In the genomic region with DNA sequence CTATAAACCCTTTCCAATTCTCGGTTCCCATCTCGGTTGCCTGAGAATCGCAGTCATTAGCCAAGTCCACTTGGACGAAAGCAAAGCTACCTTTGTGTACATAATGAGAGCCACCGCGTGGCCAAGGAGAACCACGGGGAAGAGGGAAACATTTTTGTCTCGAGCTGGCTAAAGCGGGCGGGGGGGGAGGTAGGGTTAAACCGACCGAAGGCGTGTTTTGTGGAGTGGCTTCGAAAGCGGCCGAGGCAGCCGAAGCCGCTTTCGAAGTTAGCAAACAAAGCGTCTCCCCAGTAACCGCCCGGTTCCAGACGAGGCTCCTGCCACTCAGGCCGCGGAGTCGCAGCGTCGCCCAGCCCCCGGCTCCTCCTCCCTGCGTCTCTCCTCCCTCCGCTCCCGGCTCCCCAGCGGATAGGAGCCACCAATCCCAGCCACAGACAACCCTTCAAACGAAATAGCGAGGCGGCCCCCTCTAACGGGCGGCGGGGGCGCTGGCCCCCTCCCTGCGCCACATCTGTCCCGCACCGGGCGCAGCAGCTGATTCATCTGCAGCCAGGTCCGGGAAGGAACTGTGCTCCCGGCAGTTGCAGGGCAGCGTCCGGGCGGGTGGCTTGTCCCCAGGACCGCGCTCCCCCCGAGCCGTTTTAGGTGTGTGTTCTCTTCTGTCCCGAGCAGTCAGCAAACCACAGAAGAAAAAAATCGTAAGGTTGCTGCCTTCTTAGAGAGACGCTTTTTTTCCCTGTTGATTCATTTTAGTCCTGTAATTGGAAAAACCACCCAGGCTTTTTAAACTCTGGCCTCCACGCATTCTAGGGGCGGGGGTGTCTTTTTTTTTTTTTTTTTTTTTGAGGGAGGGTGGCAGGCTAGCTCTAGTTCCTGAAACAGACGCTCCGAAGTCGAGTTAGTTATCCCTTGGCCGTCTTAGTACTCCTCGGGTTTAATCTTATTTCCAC, we compare ENCODE assay signal across 1 cellular context.
TF ChIP-seq lines count a peak whose summit lies in the region.

No MANE protein-coding gene starts in this region.

TF ChIP-seq in K562, 482 proteins besides CTCF, POLR2A, EP300 and RAD21 (continued from another document and continues in another):
- no peak for TF ChIP-seq ETS2 (tag; IDR thresholded peaks at IDR 0.05; ENCODE audit: borderline replicate concordance, poor library complexity, severe bottlenecking)
- TF ChIP-seq, protein P1, sequence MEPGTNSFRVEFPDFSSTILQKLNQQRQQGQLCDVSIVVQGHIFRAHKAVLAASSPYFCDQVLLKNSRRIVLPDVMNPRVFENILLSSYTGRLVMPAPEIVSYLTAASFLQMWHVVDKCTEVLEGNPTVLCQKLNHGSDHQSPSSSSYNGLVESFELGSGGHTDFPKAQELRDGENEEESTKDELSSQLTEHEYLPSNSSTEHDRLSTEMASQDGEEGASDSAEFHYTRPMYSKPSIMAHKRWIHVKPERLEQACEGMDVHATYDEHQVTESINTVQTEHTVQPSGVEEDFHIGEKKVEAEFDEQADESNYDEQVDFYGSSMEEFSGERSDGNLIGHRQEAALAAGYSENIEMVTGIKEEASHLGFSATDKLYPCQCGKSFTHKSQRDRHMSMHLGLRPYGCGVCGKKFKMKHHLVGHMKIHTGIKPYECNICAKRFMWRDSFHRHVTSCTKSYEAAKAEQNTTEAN (CRISPR knock-in tag; IDR thresholded peaks at IDR 0.05) = peak; percentile 62; the same call in 1 of the 2 replicates
- no peak for TF ChIP-seq THRAP3 (IDR thresholded peaks at IDR 0.05; ENCODE audit: borderline replicate concordance)
- peak; percentile 62 to 93; a peak in 2 of 4 replicates for TF ChIP-seq RCOR1 (IDR thresholded peaks at IDR 0.05; ENCODE audit: borderline replicate concordance in 1 of 2, low read depth in 2 of 2, low read length in 2 of 2)
- no peak for TF ChIP-seq ZNF408 (CRISPR knock-in tag; IDR thresholded peaks at IDR 0.05; ENCODE audit: low read depth)
- TF ChIP-seq ZKSCAN1 (IDR thresholded peaks at IDR 0.05; ENCODE audit: low read depth, low read length) = peak; percentile 82
- TF ChIP-seq ZNF12 (CRISPR knock-in tag; IDR thresholded peaks at IDR 0.05) = no peak; the same call in 1 of the 2 replicates
- no peak for TF ChIP-seq MTA1 (IDR thresholded peaks at IDR 0.05; ENCODE audit: borderline replicate concordance)
- no peak for TF ChIP-seq TAF9B (IDR thresholded peaks at IDR 0.05; ENCODE audit: partially characterized antibody)
- no peak for TF ChIP-seq ZNF75A (CRISPR knock-in tag; IDR thresholded peaks at IDR 0.05)
- TF ChIP-seq CHD2 (IDR thresholded peaks at IDR 0.05; ENCODE audit: low read depth, low read length) = peak; percentile 37; the same call in 1 of the 2 replicates
- TF ChIP-seq TEAD4 (IDR thresholded peaks at IDR 0.05; ENCODE audit: low read length) = 0 out of 2 replicates have a peak, but pooled peaks have one; percentile 6
- no peak for TF ChIP-seq TEAD4 (CRISPR knock-in tag; IDR thresholded peaks at IDR 0.05; ENCODE audit: borderline replicate concordance)
- TF ChIP-seq, protein P2, sequence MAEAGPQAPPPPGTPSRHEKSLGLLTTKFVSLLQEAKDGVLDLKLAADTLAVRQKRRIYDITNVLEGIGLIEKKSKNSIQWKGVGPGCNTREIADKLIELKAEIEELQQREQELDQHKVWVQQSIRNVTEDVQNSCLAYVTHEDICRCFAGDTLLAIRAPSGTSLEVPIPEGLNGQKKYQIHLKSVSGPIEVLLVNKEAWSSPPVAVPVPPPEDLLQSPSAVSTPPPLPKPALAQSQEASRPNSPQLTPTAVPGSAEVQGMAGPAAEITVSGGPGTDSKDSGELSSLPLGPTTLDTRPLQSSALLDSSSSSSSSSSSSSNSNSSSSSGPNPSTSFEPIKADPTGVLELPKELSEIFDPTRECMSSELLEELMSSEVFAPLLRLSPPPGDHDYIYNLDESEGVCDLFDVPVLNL (CRISPR knock-in tag; IDR thresholded peaks at IDR 0.05; ENCODE audit: low read depth) = 0 out of 2 replicates have a peak, but pooled peaks have one; percentile 7
- no peak for TF ChIP-seq ZNF121 (CRISPR knock-in tag; conservative IDR thresholded peaks at IDR 0.05)
- TF ChIP-seq, protein P3, sequence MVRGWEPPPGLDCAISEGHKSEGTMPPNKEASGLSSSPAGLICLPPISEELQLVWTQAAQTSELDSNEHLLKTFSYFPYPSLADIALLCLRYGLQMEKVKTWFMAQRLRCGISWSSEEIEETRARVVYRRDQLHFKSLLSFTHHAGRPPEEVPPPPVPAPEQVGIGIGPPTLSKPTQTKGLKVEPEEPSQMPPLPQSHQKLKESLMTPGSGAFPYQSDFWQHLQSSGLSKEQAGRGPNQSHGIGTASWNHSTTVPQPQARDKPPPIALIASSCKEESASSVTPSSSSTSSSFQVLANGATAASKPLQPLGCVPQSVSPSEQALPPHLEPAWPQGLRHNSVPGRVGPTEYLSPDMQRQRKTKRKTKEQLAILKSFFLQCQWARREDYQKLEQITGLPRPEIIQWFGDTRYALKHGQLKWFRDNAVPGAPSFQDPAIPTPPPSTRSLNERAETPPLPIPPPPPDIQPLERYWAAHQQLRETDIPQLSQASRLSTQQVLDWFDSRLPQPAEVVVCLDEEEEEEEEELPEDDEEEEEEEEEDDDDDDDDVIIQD (CRISPR knock-in tag; IDR thresholded peaks at IDR 0.05) = no peak
- TF ChIP-seq JUNB (CRISPR knock-in tag; conservative IDR thresholded peaks at IDR 0.05) = peak; percentile 62
- no peak for TF ChIP-seq SRSF9 (IDR thresholded peaks at IDR 0.05; ENCODE audit: borderline replicate concordance, low read depth, low read length)
- no peak for TF ChIP-seq FUS (optimal IDR thresholded peaks at IDR 0.05; ENCODE audit: low read depth, low read length)
- TF ChIP-seq, protein P4, sequence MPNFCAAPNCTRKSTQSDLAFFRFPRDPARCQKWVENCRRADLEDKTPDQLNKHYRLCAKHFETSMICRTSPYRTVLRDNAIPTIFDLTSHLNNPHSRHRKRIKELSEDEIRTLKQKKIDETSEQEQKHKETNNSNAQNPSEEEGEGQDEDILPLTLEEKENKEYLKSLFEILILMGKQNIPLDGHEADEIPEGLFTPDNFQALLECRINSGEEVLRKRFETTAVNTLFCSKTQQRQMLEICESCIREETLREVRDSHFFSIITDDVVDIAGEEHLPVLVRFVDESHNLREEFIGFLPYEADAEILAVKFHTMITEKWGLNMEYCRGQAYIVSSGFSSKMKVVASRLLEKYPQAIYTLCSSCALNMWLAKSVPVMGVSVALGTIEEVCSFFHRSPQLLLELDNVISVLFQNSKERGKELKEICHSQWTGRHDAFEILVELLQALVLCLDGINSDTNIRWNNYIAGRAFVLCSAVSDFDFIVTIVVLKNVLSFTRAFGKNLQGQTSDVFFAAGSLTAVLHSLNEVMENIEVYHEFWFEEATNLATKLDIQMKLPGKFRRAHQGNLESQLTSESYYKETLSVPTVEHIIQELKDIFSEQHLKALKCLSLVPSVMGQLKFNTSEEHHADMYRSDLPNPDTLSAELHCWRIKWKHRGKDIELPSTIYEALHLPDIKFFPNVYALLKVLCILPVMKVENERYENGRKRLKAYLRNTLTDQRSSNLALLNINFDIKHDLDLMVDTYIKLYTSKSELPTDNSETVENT (CRISPR knock-in tag; IDR thresholded peaks at IDR 0.05) = peak; percentile 93
- TF ChIP-seq, protein P5, sequence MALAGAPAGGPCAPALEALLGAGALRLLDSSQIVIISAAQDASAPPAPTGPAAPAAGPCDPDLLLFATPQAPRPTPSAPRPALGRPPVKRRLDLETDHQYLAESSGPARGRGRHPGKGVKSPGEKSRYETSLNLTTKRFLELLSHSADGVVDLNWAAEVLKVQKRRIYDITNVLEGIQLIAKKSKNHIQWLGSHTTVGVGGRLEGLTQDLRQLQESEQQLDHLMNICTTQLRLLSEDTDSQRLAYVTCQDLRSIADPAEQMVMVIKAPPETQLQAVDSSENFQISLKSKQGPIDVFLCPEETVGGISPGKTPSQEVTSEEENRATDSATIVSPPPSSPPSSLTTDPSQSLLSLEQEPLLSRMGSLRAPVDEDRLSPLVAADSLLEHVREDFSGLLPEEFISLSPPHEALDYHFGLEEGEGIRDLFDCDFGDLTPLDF (CRISPR knock-in tag; IDR thresholded peaks at IDR 0.05) = 0 out of 2 replicates have a peak, but pooled peaks have one; percentile 48
- TF ChIP-seq RUNX1 (IDR thresholded peaks at IDR 0.05; ENCODE audit: low read depth) = peak; percentile 73; the same call in 1 of the 2 replicates
- TF ChIP-seq HDGF (IDR thresholded peaks at IDR 0.05) = no peak
- peak; percentile 99 for TF ChIP-seq CXXC5 (CRISPR knock-in tag; IDR thresholded peaks at IDR 0.05)
- TF ChIP-seq MBD2 (IDR thresholded peaks at IDR 0.05; ENCODE audit: borderline replicate concordance, low read depth) = no peak
- peak; percentile 96 to 97; a peak in 3 of 4 replicates for TF ChIP-seq SIN3A (IDR thresholded peaks at IDR 0.05; ENCODE audit: borderline replicate concordance in 2 of 2, control insufficient read depth in 1 of 2, low read depth in 2 of 2, low read length in 2 of 2)
- TF ChIP-seq DPF2 (IDR thresholded peaks at IDR 0.05) = no peak
- TF ChIP-seq, protein P6, sequence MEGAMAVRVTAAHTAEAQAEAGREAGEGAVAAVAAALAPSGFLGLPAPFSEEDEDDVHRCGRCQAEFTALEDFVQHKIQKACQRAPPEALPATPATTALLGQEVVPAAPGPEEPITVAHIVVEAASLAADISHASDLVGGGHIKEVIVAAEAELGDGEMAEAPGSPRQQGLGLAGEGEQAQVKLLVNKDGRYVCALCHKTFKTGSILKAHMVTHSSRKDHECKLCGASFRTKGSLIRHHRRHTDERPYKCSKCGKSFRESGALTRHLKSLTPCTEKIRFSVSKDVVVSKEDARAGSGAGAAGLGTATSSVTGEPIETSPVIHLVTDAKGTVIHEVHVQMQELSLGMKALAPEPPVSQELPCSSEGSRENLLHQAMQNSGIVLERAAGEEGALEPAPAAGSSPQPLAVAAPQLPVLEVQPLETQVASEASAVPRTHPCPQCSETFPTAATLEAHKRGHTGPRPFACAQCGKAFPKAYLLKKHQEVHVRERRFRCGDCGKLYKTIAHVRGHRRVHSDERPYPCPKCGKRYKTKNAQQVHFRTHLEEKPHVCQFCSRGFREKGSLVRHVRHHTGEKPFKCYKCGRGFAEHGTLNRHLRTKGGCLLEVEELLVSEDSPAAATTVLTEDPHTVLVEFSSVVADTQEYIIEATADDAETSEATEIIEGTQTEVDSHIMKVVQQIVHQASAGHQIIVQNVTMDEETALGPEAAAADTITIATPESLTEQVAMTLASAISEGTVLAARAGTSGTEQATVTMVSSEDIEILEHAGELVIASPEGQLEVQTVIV (CRISPR knock-in tag; IDR thresholded peaks at IDR 0.05; ENCODE audit: borderline replicate concordance) = no peak; the same call in 1 of the 2 replicates
- TF ChIP-seq, protein P7, sequence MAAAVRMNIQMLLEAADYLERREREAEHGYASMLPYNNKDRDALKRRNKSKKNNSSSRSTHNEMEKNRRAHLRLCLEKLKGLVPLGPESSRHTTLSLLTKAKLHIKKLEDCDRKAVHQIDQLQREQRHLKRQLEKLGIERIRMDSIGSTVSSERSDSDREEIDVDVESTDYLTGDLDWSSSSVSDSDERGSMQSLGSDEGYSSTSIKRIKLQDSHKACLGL (CRISPR knock-in tag; IDR thresholded peaks at IDR 0.05; ENCODE audit: borderline replicate concordance, poor library complexity, severe bottlenecking) = no peak
- no peak for TF ChIP-seq ZSCAN29 (IDR thresholded peaks at IDR 0.05)
- TF ChIP-seq, protein P8, sequence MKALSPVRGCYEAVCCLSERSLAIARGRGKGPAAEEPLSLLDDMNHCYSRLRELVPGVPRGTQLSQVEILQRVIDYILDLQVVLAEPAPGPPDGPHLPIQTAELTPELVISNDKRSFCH (CRISPR knock-in tag; IDR thresholded peaks at IDR 0.05) = 0 out of 2 replicates have a peak, but pooled peaks have one; percentile 42
- TF ChIP-seq, protein P8 (tag; IDR thresholded peaks at IDR 0.05) = peak; percentile 9; the same call in 1 of the 2 replicates
- peak; percentile 94 for TF ChIP-seq POLR2AphosphoS2 (IDR thresholded peaks at IDR 0.05; ENCODE audit: low read length)
- TF ChIP-seq HMG20B (CRISPR knock-in tag; IDR thresholded peaks at IDR 0.05) = no peak
- TF ChIP-seq SMC3 (conservative IDR thresholded peaks at IDR 0.05; ENCODE audit: insufficient read depth, low read depth, low read length) = 0 out of 2 replicates have a peak, but pooled peaks have one; percentile 18
- no peak for TF ChIP-seq LEF1 (IDR thresholded peaks at IDR 0.05)
- TF ChIP-seq PHF21A (IDR thresholded peaks at IDR 0.05; ENCODE audit: borderline replicate concordance, low read depth) = no peak
- TF ChIP-seq BCOR (IDR thresholded peaks at IDR 0.05) = no peak
- no peak for TF ChIP-seq SLC30A9 (CRISPR knock-in tag; IDR thresholded peaks at IDR 0.05)
- TF ChIP-seq POLR2H (tag; IDR thresholded peaks at IDR 0.05; ENCODE audit: low read depth) = no peak
- TF ChIP-seq NCOA2 (IDR thresholded peaks at IDR 0.05; ENCODE audit: partially characterized antibody in 2 of 2) = no peak
- TF ChIP-seq, protein P9, sequence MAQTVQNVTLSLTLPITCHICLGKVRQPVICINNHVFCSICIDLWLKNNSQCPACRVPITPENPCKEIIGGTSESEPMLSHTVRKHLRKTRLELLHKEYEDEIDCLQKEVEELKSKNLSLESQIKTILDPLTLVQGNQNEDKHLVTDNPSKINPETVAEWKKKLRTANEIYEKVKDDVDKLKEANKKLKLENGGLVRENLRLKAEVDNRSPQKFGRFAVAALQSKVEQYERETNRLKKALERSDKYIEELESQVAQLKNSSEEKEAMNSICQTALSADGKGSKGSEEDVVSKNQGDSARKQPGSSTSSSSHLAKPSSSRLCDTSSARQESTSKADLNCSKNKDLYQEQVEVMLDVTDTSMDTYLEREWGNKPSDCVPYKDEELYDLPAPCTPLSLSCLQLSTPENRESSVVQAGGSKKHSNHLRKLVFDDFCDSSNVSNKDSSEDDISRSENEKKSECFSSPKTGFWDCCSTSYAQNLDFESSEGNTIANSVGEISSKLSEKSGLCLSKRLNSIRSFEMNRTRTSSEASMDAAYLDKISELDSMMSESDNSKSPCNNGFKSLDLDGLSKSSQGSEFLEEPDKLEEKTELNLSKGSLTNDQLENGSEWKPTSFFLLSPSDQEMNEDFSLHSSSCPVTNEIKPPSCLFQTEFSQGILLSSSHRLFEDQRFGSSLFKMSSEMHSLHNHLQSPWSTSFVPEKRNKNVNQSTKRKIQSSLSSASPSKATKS (CRISPR knock-in tag; IDR thresholded peaks at IDR 0.05) = no peak
- TF ChIP-seq XRCC4 (IDR thresholded peaks at IDR 0.05; ENCODE audit: extremely low read depth, insufficient read depth, insufficient read length) = no peak
